8 cellular contexts compared by ENCODE assay signal in genomic region chr9:129111762-129112151, GRCh38. TPM values are rescaled to one million over a fixed set of nuclear protein-coding genes. Genes with fewer than 3 reads are reported as not detected.
DNase-seq lines count a peak whose midpoint lies in the region; ATAC-seq and TF ChIP-seq lines count a peak whose summit lies in the region.

No MANE protein-coding gene starts in this region.

- peak overlapping the region; percentile 76 for H3K4me3 ChIP-seq in SJSA1
- peak overlapping the region; percentile 90 for H3K4me3 ChIP-seq in kidney epithelial cell (ENCODE audit: low read depth, low read length)

- no peaks in the 10 kb centered on the region for H3K9me3 ChIP-seq in SJSA1 (replicated peaks)

- peaks cover 19% of the 10 kb centered on the region for H3K36me3 ChIP-seq in SJSA1
- no peaks in the 10 kb centered on the region for H3K36me3 ChIP-seq in kidney epithelial cell (ENCODE audit: control insufficient read depth, insufficient read depth, low read length)

- in situ Hi-C loops in G401 (cut with HindIII; ENCODE audit: low sequenced_read_pairs), result no loop called here

- H3K27ac ChIP-seq in SJSA1 (peak overlapping the region; percentile 91), caudate nucleus (ENCODE audit: low read depth, low read length) (peak overlapping the region; percentile 99)

- intact Hi-C loops in sciatic nerve (cut with DNase I), result no loop called here

- ATAC-seq in sciatic nerve (no peak), GM18909 (IDR thresholded peaks at IDR 0.05; ENCODE audit: poor library complexity, unreplicated experiment) (no peak)

- peaks cover 16% of the 10 kb centered on the region for H3K4me1 ChIP-seq in SJSA1 (replicated peaks)

- DNase-seq in G401 (ENCODE audit: low spot score), result peak; percentile 41
- DNase-seq in HPDE6-E6E7 (ENCODE audit: extremely low spot score), result peak; percentile 38
- peak in 1 of 2 experiments; percentile 18 for DNase-seq in SJSA1 (ENCODE audit: low read depth in 1 of 2, low spot score in 2 of 2)
- DNase-seq in caudate nucleus (lab: John Stamatoyannopoulos, UW), result peak in 21 of 61 donors; percentile 25 to 63 (median 44)
- DNase-seq in kidney epithelial cell (ENCODE audit: low read depth), result no peak
- DNase-seq in stimulated activated CD4-positive, alpha-beta T cell treated with anti-CD3 and anti-CD28 coated beads, Interleukin-4, amount 100 ng/mL, for 1 hour, result peak; percentile 44
- no peak for DNase-seq in sciatic nerve (ENCODE audit: low spot score)

- H3K27me3 ChIP-seq in SJSA1 (replicated peaks) (no peaks in the 10 kb centered on the region), kidney epithelial cell (ENCODE audit: control insufficient read depth, insufficient read depth, low read length) (no peaks in the 10 kb centered on the region)

- TF ChIP-seq CTCF in kidney epithelial cell (IDR thresholded peaks at IDR 0.05; ENCODE audit: insufficient read depth, low read length, poor library complexity, severe bottlenecking), result no peak

RNA-seq across cellular contexts. Expression of gene PTPA, which starts 0.5 kb away (rescaled TPM):
- 215 and 261 TPM in 2 replicates for total RNA-seq in G401 (2014; rRNA removed; shearing (Covaris generic))
- total RNA-seq in SJSA1 (2014; rRNA removed; shearing (Covaris generic)), result 80.7 and 93.3 TPM in 2 replicates
- total RNA-seq in kidney epithelial cell (156 and 167 TPM in 2 replicates), sciatic nerve (78.2 TPM)

RNA-seq across cellular contexts. Expression of gene CRAT, which starts 1.2 kb away (rescaled TPM):
- total RNA-seq in G401 (2014; rRNA removed; shearing (Covaris generic)), result 21.5 and 22.7 TPM in 2 replicates
- total RNA-seq in SJSA1 (2014; rRNA removed; shearing (Covaris generic)), result 8.9 and 20.3 TPM in 2 replicates
- 29.1 and 29.4 TPM in 2 replicates for total RNA-seq in kidney epithelial cell
- 37.4 TPM for total RNA-seq in sciatic nerve

RNA-seq across cellular contexts. Expression of gene DOLPP1, which starts 30.8 kb away (rescaled TPM):
- 24.4 and 29.1 TPM in 2 replicates for total RNA-seq in G401 (2014; rRNA removed; shearing (Covaris generic))
- 24.4 and 31.5 TPM in 2 replicates for total RNA-seq in SJSA1 (2014; rRNA removed; shearing (Covaris generic))
- 15.3 and 15.5 TPM in 2 replicates for total RNA-seq in kidney epithelial cell
- 10.3 TPM for total RNA-seq in sciatic nerve

Comparison
In these comparisons a context has a peak if more than half of its experiments do, and no peak if none do; other contexts are left out.
1. DNase-seq: peak in G401 (single experiment), HPDE6-E6E7 (single experiment) and stimulated activated CD4-positive, alpha-beta T cell treated with anti-CD3 and anti-CD28 coated beads, Interleukin-4, amount 100 ng/mL, for 1 hour (single experiment); none in kidney epithelial cell (single experiment) and sciatic nerve (single experiment).